16 cellular contexts compared by ENCODE assay signal in the genomic region with DNA sequence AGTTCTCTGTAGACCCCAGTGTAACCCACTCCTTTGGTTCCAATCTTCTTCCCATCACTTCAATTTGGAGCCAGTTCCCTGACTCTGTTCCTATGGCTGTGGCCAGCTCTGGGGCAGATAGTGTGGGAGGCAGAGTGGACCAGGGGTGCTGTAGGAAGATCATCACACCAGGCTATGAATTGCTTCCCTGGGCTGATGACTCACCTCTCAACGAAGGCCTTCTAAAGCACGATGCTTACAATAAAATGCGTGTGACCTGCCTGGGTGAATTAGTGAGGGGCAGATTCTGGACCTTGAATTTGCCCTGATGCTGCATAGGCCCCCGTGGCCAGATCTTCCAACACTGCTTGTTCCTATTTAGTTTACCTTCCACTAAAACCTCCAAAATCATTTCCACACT.
"Had no signal": no experiment of that assay in that cellular context is flagged by ENCODE, and none has a peak within 500 bp of the region (broad histone marks: within the 10 kb centered on the region; RNA-seq: fewer than 3 reads in every experiment).

No MANE protein-coding gene starts in this region.

- ATAC-seq: activated CD8-positive, alpha-beta T cell treated with anti-CD3 and anti-CD28 coated beads for 36 hours; effector memory CD8-positive, alpha-beta T cell; left lung; naive thymus-derived CD8-positive, alpha-beta T cell; stimulated activated memory B cell treated with anti-CD40 and anti-IgM and Interleukin-4, amounts not matched to agents 10 μg/mL and 1 μg/mL and 100 μg/mL, for 72 hours had no signal

- DNase-seq: activated B cell treated with CpG ODN at 0.5 μM for 24 hours; activated CD4-positive, alpha-beta T cell treated with anti-CD3 and anti-CD28 coated beads for 48 hours; activated CD8-positive, alpha-beta T cell treated with anti-CD3 and anti-CD28 coated beads for 36 hours; activated effector memory CD4-positive, alpha-beta T cell treated with anti-CD3 and anti-CD28 coated beads, Interleukin-2, amount 50 U/mL, for 16 hours; activated T-cell treated with anti-CD3 and anti-CD28 coated beads, Interleukin-2, amount 50 U/mL, for 48 hours; amniotic stem cell; effector memory CD8-positive, alpha-beta T cell; left lung; naive thymus-derived CD8-positive, alpha-beta T cell; nucleus accumbens; posterior cingulate gyrus; retina had no signal

- H3K27ac ChIP-seq: left lung, uterus had no signal

- H3K4me3 ChIP-seq: left lung, uterus had no signal

- H3K9me3 ChIP-seq: left lung, uterus had no signal

- H3K27me3 ChIP-seq: left lung, uterus had no signal

- H3K36me3 ChIP-seq: left lung, uterus had no signal

- FAIRE-seq: keratinocyte, TTC549 had no signal
